1 cellular context compared by ENCODE assay signal in the genomic region with DNA sequence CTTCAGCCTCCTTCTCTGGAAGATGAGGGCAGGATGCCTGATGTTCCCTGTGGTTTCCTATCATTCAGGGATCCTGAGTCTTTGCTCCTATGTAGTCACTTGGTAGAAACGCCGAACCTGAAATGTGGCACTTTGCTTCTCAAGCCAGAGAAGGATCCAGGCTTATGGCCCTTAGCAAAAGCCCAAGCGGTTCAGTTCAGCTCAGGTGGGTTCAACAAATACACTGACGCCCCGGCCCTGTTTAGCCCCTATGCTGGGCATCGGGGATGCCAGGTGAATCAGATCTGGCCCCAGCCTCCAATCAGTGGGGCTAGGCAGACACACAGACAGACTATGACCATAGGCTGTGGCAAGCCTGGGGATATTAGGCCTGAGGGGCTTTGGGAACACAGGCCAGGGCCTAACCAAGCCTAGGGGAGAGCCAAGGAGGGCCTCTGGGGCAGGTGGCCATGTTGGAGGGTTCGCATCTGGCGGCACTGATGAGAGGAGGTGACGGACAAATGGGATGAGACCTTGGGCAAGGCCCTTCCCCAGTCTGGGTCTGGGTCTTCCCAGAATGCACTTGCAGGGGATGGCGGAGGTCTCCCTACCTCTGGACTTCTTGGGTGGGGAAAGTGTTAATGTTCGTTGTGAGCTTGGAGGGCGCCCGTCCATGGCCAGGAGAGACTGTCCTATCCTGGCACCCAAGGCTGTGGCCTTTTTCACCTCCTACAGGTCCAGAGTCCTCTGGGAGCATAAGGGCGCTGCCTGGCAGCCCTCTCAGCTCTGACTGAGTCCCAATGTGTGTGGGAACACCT.
TF ChIP-seq lines count a peak whose summit lies in the region.

No MANE protein-coding gene starts in this region.

TF ChIP-seq in HepG2, 621 proteins besides CTCF, POLR2A, EP300 and RAD21 (continues in another document):
- no peak for TF ChIP-seq ZFAT (CRISPR knock-in tag; conservative IDR thresholded peaks at IDR 0.05)
- TF ChIP-seq SRF (IDR thresholded peaks at IDR 0.05; ENCODE audit: low read depth, low read length): no peak
- TF ChIP-seq, protein P1, sequence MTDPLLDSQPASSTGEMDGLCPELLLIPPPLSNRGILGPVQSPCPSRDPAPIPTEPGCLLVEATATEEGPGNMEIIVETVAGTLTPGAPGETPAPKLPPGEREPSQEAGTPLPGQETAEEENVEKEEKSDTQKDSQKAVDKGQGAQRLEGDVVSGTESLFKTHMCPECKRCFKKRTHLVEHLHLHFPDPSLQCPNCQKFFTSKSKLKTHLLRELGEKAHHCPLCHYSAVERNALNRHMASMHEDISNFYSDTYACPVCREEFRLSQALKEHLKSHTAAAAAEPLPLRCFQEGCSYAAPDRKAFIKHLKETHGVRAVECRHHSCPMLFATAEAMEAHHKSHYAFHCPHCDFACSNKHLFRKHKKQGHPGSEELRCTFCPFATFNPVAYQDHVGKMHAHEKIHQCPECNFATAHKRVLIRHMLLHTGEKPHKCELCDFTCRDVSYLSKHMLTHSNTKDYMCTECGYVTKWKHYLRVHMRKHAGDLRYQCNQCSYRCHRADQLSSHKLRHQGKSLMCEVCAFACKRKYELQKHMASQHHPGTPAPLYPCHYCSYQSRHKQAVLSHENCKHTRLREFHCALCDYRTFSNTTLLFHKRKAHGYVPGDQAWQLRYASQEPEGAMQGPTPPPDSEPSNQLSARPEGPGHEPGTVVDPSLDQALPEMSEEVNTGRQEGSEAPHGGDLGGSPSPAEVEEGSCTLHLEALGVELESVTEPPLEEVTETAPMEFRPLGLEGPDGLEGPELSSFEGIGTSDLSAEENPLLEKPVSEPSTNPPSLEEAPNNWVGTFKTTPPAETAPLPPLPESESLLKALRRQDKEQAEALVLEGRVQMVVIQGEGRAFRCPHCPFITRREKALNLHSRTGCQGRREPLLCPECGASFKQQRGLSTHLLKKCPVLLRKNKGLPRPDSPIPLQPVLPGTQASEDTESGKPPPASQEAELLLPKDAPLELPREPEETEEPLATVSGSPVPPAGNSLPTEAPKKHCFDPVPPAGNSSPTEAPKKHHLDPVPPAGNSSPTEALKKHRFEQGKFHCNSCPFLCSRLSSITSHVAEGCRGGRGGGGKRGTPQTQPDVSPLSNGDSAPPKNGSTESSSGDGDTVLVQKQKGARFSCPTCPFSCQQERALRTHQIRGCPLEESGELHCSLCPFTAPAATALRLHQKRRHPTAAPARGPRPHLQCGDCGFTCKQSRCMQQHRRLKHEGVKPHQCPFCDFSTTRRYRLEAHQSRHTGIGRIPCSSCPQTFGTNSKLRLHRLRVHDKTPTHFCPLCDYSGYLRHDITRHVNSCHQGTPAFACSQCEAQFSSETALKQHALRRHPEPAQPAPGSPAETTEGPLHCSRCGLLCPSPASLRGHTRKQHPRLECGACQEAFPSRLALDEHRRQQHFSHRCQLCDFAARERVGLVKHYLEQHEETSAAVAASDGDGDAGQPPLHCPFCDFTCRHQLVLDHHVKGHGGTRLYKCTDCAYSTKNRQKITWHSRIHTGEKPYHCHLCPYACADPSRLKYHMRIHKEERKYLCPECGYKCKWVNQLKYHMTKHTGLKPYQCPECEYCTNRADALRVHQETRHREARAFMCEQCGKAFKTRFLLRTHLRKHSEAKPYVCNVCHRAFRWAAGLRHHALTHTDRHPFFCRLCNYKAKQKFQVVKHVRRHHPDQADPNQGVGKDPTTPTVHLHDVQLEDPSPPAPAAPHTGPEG (CRISPR knock-in tag; IDR thresholded peaks at IDR 0.05): no peak
- TF ChIP-seq SP1 (IDR thresholded peaks at IDR 0.05): no peak
- TF ChIP-seq SP1 (CRISPR knock-in tag; IDR thresholded peaks at IDR 0.05): no peak
- TF ChIP-seq KLF6 (CRISPR knock-in tag; IDR thresholded peaks at IDR 0.05): peak; percentile 13; the same call in 1 of the 2 replicates
- no peak for TF ChIP-seq ZNF24 (IDR thresholded peaks at IDR 0.05)
- TF ChIP-seq DNMT1 (CRISPR knock-in tag; IDR thresholded peaks at IDR 0.05): no peak
- TF ChIP-seq, protein P2, sequence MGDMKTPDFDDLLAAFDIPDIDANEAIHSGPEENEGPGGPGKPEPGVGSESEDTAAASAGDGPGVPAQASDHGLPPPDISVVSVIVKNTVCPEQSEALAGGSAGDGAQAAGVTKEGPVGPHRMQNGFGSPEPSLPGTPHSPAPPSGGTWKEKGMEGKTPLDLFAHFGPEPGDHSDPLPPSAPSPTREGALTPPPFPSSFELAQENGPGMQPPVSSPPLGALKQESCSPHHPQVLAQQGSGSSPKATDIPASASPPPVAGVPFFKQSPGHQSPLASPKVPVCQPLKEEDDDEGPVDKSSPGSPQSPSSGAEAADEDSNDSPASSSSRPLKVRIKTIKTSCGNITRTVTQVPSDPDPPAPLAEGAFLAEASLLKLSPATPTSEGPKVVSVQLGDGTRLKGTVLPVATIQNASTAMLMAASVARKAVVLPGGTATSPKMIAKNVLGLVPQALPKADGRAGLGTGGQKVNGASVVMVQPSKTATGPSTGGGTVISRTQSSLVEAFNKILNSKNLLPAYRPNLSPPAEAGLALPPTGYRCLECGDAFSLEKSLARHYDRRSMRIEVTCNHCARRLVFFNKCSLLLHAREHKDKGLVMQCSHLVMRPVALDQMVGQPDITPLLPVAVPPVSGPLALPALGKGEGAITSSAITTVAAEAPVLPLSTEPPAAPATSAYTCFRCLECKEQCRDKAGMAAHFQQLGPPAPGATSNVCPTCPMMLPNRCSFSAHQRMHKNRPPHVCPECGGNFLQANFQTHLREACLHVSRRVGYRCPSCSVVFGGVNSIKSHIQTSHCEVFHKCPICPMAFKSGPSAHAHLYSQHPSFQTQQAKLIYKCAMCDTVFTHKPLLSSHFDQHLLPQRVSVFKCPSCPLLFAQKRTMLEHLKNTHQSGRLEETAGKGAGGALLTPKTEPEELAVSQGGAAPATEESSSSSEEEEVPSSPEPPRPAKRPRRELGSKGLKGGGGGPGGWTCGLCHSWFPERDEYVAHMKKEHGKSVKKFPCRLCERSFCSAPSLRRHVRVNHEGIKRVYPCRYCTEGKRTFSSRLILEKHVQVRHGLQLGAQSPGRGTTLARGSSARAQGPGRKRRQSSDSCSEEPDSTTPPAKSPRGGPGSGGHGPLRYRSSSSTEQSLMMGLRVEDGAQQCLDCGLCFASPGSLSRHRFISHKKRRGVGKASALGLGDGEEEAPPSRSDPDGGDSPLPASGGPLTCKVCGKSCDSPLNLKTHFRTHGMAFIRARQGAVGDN (CRISPR knock-in tag; IDR thresholded peaks at IDR 0.05): peak; percentile 58
- TF ChIP-seq NR2F1 (CRISPR knock-in tag; IDR thresholded peaks at IDR 0.05): peak in 1 of 2 experiments; percentile 28; a peak in 1 of 4 replicates
- TF ChIP-seq HOXA5 (CRISPR knock-in tag; IDR thresholded peaks at IDR 0.05): no peak
- 0 out of 2 replicates have a peak, but pooled peaks have one; percentile 1 for TF ChIP-seq ZNF737 (CRISPR knock-in tag; IDR thresholded peaks at IDR 0.05; ENCODE audit: borderline replicate concordance)
- TF ChIP-seq ZNF136 (CRISPR knock-in tag; IDR thresholded peaks at IDR 0.05; ENCODE audit: low read depth): no peak
- TF ChIP-seq ZFX (CRISPR knock-in tag; IDR thresholded peaks at IDR 0.05; ENCODE audit: low read depth): 0 out of 2 replicates have a peak, but pooled peaks have one; percentile 46
- TF ChIP-seq JUND (CRISPR knock-in tag; IDR thresholded peaks at IDR 0.05): peak; percentile 22; the same call in 1 of the 2 replicates
- no peak for TF ChIP-seq ADNP (CRISPR knock-in tag; IDR thresholded peaks at IDR 0.05)
- TF ChIP-seq ONECUT2 (CRISPR knock-in tag; IDR thresholded peaks at IDR 0.05): no peak
- TF ChIP-seq FIP1L1 (IDR thresholded peaks at IDR 0.05; ENCODE audit: borderline replicate concordance, insufficient read depth, low read depth, low read length): no peak
- TF ChIP-seq, protein P3, sequence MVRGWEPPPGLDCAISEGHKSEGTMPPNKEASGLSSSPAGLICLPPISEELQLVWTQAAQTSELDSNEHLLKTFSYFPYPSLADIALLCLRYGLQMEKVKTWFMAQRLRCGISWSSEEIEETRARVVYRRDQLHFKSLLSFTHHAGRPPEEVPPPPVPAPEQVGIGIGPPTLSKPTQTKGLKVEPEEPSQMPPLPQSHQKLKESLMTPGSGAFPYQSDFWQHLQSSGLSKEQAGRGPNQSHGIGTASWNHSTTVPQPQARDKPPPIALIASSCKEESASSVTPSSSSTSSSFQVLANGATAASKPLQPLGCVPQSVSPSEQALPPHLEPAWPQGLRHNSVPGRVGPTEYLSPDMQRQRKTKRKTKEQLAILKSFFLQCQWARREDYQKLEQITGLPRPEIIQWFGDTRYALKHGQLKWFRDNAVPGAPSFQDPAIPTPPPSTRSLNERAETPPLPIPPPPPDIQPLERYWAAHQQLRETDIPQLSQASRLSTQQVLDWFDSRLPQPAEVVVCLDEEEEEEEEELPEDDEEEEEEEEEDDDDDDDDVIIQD (CRISPR knock-in tag; IDR thresholded peaks at IDR 0.05; ENCODE audit: low read depth): no peak
- TF ChIP-seq, protein P4, sequence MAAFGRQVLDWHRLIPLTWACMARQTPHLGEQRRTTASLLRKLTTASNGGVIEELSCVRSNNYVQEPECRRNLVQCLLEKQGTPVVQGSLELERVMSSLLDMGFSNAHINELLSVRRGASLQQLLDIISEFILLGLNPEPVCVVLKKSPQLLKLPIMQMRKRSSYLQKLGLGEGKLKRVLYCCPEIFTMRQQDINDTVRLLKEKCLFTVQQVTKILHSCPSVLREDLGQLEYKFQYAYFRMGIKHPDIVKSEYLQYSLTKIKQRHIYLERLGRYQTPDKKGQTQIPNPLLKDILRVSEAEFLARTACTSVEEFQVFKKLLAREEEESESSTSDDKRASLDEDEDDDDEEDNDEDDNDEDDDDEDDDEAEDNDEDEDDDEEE (CRISPR knock-in tag; IDR thresholded peaks at IDR 0.05): no peak
- TF ChIP-seq STAT5B (CRISPR knock-in tag; IDR thresholded peaks at IDR 0.05): no peak
- TF ChIP-seq ZFY (CRISPR knock-in tag; IDR thresholded peaks at IDR 0.05): 0 out of 2 replicates have a peak, but pooled peaks have one; percentile 5
- 0 out of 2 replicates have a peak, but pooled peaks have one; percentile 22 for TF ChIP-seq ZNF839 (CRISPR knock-in tag; IDR thresholded peaks at IDR 0.05; ENCODE audit: borderline replicate concordance)
- no peak for TF ChIP-seq EZH2 (conservative IDR thresholded peaks at IDR 0.05; ENCODE audit: low read depth, low read length)
- TF ChIP-seq TAF1 (CRISPR knock-in tag; IDR thresholded peaks at IDR 0.05): no peak
- TF ChIP-seq POLR2G (IDR thresholded peaks at IDR 0.05; ENCODE audit: low read depth, low read length): no peak
- no peak for TF ChIP-seq KAT7 (CRISPR knock-in tag; IDR thresholded peaks at IDR 0.05; ENCODE audit: borderline replicate concordance)
- 0 out of 2 replicates have a peak, but pooled peaks have one; percentile 40 for TF ChIP-seq ZNF501 (CRISPR knock-in tag; IDR thresholded peaks at IDR 0.05)
- TF ChIP-seq ASH2L (IDR thresholded peaks at IDR 0.05; ENCODE audit: insufficient read length, low read depth, low read length): no peak
- TF ChIP-seq, protein P5, sequence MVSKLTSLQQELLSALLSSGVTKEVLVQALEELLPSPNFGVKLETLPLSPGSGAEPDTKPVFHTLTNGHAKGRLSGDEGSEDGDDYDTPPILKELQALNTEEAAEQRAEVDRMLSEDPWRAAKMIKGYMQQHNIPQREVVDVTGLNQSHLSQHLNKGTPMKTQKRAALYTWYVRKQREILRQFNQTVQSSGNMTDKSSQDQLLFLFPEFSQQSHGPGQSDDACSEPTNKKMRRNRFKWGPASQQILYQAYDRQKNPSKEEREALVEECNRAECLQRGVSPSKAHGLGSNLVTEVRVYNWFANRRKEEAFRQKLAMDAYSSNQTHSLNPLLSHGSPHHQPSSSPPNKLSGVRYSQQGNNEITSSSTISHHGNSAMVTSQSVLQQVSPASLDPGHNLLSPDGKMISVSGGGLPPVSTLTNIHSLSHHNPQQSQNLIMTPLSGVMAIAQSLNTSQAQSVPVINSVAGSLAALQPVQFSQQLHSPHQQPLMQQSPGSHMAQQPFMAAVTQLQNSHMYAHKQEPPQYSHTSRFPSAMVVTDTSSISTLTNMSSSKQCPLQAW (CRISPR knock-in tag; IDR thresholded peaks at IDR 0.05): no peak
- TF ChIP-seq, protein P6, sequence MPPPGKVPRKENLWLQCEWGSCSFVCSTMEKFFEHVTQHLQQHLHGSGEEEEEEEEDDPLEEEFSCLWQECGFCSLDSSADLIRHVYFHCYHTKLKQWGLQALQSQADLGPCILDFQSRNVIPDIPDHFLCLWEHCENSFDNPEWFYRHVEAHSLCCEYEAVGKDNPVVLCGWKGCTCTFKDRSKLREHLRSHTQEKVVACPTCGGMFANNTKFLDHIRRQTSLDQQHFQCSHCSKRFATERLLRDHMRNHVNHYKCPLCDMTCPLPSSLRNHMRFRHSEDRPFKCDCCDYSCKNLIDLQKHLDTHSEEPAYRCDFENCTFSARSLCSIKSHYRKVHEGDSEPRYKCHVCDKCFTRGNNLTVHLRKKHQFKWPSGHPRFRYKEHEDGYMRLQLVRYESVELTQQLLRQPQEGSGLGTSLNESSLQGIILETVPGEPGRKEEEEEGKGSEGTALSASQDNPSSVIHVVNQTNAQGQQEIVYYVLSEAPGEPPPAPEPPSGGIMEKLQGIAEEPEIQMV (CRISPR knock-in tag; IDR thresholded peaks at IDR 0.05; ENCODE audit: low read depth): no peak
- 0 out of 2 replicates have a peak, but pooled peaks have one; percentile 12 for TF ChIP-seq ZMYM3 (CRISPR knock-in tag; IDR thresholded peaks at IDR 0.05)
- peak; percentile 40; the same call in 1 of the 2 replicates for TF ChIP-seq SPEN (CRISPR knock-in tag; IDR thresholded peaks at IDR 0.05; ENCODE audit: low read depth)
- TF ChIP-seq, protein P7, sequence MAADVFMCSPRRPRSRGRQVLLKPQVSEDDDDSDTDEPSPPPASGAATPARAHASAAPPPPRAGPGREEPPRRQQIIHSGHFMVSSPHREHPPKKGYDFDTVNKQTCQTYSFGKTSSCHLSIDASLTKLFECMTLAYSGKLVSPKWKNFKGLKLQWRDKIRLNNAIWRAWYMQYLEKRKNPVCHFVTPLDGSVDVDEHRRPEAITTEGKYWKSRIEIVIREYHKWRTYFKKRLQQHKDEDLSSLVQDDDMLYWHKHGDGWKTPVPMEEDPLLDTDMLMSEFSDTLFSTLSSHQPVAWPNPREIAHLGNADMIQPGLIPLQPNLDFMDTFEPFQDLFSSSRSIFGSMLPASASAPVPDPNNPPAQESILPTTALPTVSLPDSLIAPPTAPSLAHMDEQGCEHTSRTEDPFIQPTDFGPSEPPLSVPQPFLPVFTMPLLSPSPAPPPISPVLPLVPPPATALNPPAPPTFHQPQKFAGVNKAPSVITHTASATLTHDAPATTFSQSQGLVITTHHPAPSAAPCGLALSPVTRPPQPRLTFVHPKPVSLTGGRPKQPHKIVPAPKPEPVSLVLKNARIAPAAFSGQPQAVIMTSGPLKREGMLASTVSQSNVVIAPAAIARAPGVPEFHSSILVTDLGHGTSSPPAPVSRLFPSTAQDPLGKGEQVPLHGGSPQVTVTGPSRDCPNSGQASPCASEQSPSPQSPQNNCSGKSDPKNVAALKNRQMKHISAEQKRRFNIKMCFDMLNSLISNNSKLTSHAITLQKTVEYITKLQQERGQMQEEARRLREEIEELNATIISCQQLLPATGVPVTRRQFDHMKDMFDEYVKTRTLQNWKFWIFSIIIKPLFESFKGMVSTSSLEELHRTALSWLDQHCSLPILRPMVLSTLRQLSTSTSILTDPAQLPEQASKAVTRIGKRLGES (CRISPR knock-in tag; IDR thresholded peaks at IDR 0.05; ENCODE audit: borderline replicate concordance): no peak
- TF ChIP-seq ZNF33B (CRISPR knock-in tag; IDR thresholded peaks at IDR 0.05): no peak
- TF ChIP-seq, protein P8, sequence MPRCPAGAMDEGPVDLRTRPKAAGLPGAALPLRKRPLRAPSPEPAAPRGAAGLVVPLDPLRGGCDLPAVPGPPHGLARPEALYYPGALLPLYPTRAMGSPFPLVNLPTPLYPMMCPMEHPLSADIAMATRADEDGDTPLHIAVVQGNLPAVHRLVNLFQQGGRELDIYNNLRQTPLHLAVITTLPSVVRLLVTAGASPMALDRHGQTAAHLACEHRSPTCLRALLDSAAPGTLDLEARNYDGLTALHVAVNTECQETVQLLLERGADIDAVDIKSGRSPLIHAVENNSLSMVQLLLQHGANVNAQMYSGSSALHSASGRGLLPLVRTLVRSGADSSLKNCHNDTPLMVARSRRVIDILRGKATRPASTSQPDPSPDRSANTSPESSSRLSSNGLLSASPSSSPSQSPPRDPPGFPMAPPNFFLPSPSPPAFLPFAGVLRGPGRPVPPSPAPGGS (CRISPR knock-in tag; IDR thresholded peaks at IDR 0.05): 0 out of 2 replicates have a peak, but pooled peaks have one; percentile 26
- TF ChIP-seq RARA (CRISPR knock-in tag; IDR thresholded peaks at IDR 0.05): peak; percentile 43; the same call in 1 of the 2 replicates
